16 cellular contexts compared by ENCODE assay signal in the genomic region with DNA sequence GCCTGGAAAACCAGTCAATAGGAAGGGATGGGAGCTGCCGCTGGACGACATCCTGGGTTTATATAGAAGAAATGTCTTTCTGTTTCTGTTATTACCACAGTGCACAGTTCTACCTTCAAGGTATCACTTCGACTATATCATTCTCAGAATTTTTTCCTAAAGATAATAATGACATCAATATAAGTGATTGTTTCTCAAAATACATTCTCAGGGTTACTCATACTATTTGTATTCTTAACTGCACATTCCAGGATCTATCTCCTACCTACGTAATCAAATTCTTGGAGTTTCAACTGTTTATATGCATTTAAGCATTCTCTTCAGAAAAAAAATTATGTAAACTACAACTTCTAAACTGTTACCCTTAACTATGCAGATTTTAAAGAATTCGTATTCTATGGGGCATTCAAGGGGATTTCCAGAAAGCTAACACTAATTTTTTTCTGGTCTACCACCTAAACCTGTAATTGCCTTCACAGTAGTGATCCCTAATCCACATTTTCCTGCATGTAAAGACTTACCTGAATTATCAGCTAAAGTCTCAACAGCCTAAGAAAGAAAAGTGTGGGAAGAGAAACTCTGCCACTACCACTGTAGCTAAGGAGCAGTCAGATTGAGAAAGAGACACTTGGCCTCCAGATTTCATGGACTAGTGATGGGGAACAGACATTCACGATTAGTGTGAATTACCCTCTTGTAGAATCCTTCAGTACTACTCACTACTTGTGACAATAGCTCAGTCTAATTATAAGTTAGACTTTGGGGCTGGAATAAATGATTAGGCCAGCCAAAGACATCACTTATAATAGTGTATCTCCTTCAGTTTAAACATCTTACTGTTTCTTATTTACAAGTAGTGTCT. TPM values are rescaled to one million over a fixed set of nuclear protein-coding genes. Genes with fewer than 3 reads are reported as not detected.
"Had no signal": no experiment of that assay in that cellular context is flagged by ENCODE, and none has a peak within 500 bp of the region (broad histone marks: within the 10 kb centered on the region; RNA-seq: fewer than 3 reads in every experiment).

A gene with protein sequence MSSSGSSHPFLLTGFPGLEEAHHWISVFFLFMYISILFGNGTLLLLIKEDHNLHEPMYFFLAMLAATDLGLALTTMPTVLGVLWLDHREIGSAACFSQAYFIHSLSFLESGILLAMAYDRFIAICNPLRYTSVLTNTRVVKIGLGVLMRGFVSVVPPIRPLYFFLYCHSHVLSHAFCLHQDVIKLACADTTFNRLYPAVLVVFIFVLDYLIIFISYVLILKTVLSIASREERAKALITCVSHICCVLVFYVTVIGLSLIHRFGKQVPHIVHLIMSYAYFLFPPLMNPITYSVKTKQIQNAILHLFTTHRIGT (minus strand): TSS at position 51 of the 862 bp plus-strand sequence. CDS start 0 bp downstream, at position 51.

- H3K4me3 ChIP-seq: ascending aorta, cardiac muscle cell, coronary artery, lung, right atrium auricular region, skin epidermis, stomach, thoracic aorta had no signal

- H3K4me1 Mint-ChIP-seq: naive thymus-derived CD4-positive, alpha-beta T cell had no signal

- DNase-seq: activated CD4-positive, alpha-beta memory T cell treated with anti-CD3 and anti-CD28 coated beads for 36 hours; activated naive CD4-positive, alpha-beta T cell; activated T-cell treated with anti-CD3 and anti-CD28 coated beads, Interleukin-2, amount 50 U/mL, for 72 hours; effector memory CD8-positive, alpha-beta T cell; left colon; naive thymus-derived CD4-positive, alpha-beta T cell; stomach; T-helper 9 cell had no signal

- H3K9me3 Mint-ChIP-seq: activated CD4-positive, alpha-beta memory T cell treated with anti-CD3 and anti-CD28 coated beads for 36 hours; effector memory CD8-positive, alpha-beta T cell had no signal

- ATAC-seq: activated T-cell treated with anti-CD3 and anti-CD28 coated beads, Interleukin-2, amount 50 U/mL, for 72 hours; effector memory CD8-positive, alpha-beta T cell; left colon; naive thymus-derived CD4-positive, alpha-beta T cell had no signal

- H3K36me3 Mint-ChIP-seq: activated CD4-positive, alpha-beta memory T cell treated with anti-CD3 and anti-CD28 coated beads for 36 hours; naive thymus-derived CD4-positive, alpha-beta T cell had no signal

- H3K27ac Mint-ChIP-seq: activated CD4-positive, alpha-beta memory T cell treated with anti-CD3 and anti-CD28 coated beads for 36 hours; activated T-cell treated with anti-CD3 and anti-CD28 coated beads, Interleukin-2, amount 50 U/mL, for 72 hours; effector memory CD8-positive, alpha-beta T cell; naive thymus-derived CD4-positive, alpha-beta T cell had no signal

- H3K4me3 Mint-ChIP-seq: activated CD4-positive, alpha-beta memory T cell treated with anti-CD3 and anti-CD28 coated beads for 36 hours; activated T-cell treated with anti-CD3 and anti-CD28 coated beads, Interleukin-2, amount 50 U/mL, for 72 hours; effector memory CD8-positive, alpha-beta T cell; naive thymus-derived CD4-positive, alpha-beta T cell had no signal

RNA-seq across cellular contexts. Expression of the gene that starts here (rescaled TPM):
- total RNA-seq: activated CD4-positive, alpha-beta memory T cell treated with anti-CD3 and anti-CD28 coated beads for 36 hours; ascending aorta; epithelial cell of proximal tubule; left colon; right atrium auricular region had no signal
